ENCODE assay signal across 15 cellular contexts in genomic region chr6:30610065-30610464, GRCh38. TPM values are rescaled to one million over a fixed set of nuclear protein-coding genes. Genes with fewer than 3 reads are reported as not detected.
DNase-seq lines count a peak whose midpoint lies in the region; ATAC-seq, FAIRE-seq and TF ChIP-seq lines count a peak whose summit lies in the region.
"Had no signal": no experiment of that assay in that cellular context is flagged by ENCODE, and none has a peak within 500 bp of the region (broad histone marks: within the 10 kb centered on the region; RNA-seq: fewer than 3 reads in every experiment).

No MANE protein-coding gene starts in this region.

- no peak for DNase-seq in activated CD4-positive, alpha-beta T cell treated with anti-CD3 and anti-CD28 coated beads, Interleukin-2, amount 10 ng/mL, durations not matched to agents 7 days and 5 days
- no peak for DNase-seq in activated CD4-positive, alpha-beta T cell treated with anti-CD3 and anti-CD28 coated beads, Interleukin-2, amount 50 U/mL, for 4 hours
- DNase-seq in K562 (ENCODE audit: extremely low read depth in 1 of 4, low spot score in 3 of 4) (no peak), osteoblast (ENCODE audit: insufficient read length, low spot score, missing footprints) (no peak), D721Med (ENCODE audit: insufficient read length, low spot score) (no peak), SIG-M5 treated with dmso at 0.1 percent for 504 hours (lab: John Stamatoyannopoulos, UW; ENCODE audit: unreplicated experiment) (no peak)
- DNase-seq: activated CD8-positive, alpha-beta memory T cell treated with anti-CD3 and anti-CD28 coated beads, Interleukin-2, amount 50 U/mL, for 4 hours; Calu3; NCI-H1048; NCI-H2171; Right ventricle myocardium superior; stimulated activated CD4-positive, alpha-beta T cell treated with anti-CD3 and anti-CD28 coated beads, Interleukin-4, amount 100 ng/mL, for 1 hour had no signal

- no peaks in the 10 kb centered on the region for H3K9me3 ChIP-seq in K562 (replicated peaks; ENCODE audit: control insufficient read depth, insufficient read depth, low read depth, low read length)
- no peaks in the 10 kb centered on the region for H3K9me3 ChIP-seq in osteoblast (ENCODE audit: low read depth, low read length)

- WGBS in K562 (ENCODE audit: insufficient coverage, low coverage, missing lambda C conversion rate), result 80% methylated on average over 4 of the region's 4 CpGs

- no peaks in the 10 kb centered on the region for H3K27me3 ChIP-seq in K562 (ENCODE audit: control insufficient read depth in 2 of 2, insufficient read depth in 2 of 2, low read length in 2 of 2)
- no peaks in the 10 kb centered on the region for H3K27me3 ChIP-seq in osteoblast (ENCODE audit: insufficient read depth, low read length)

- in situ Hi-C loops in GM18951 (cut with MboI; ENCODE audit: low sequenced_read_pairs, unreplicated experiment) (no loop called here), K562 (cut with MboI) (no loop called here)

- CTCF ChIA-PET in activated CD4-positive, alpha-beta T cell treated with anti-CD3 and anti-CD28 coated beads, Interleukin-2, amount 10 ng/mL, durations not matched to agents 7 days and 5 days (lab: Charles Lee), result interaction anchor here (0.6 to 2.0 kb wide), 5 partner anchors 9 to 125 kb away, joined by 3 to 9 read pairs (median 3); no protein-coding TSS in a partner anchor
- CTCF ChIA-PET in K562 (lab: Yijun Ruan, JAX; ENCODE audit: low intra/inter-chr PET ratio), result no interaction called here

- no peaks in the 10 kb centered on the region for H3K9me1 ChIP-seq in K562 (ENCODE audit: control insufficient read depth, insufficient read depth, low read length)

- H3K9me3 Mint-ChIP-seq in activated CD4-positive, alpha-beta T cell treated with anti-CD3 and anti-CD28 coated beads, Interleukin-2, amount 10 ng/mL, durations not matched to agents 7 days and 5 days, result no peaks in the 10 kb centered on the region

- H3K9ac ChIP-seq in K562 (ENCODE audit: insufficient read depth in 1 of 2, low read depth in 2 of 2, low read length in 2 of 2), result no peak overlapping the region

- TF ChIP-seq CTCF in K562 (IDR thresholded peaks at IDR 0.05 in 2 of 3, conservative IDR thresholded peaks at IDR 0.05 in 1 of 3; ENCODE audit: insufficient read depth in 2 of 3, low read depth in 1 of 3, low read length in 3 of 3) (no peak), osteoblast (IDR thresholded peaks at IDR 0.05; ENCODE audit: extremely low read depth, low read depth, low read length) (no peak), D721Med (IDR thresholded peaks at IDR 0.05; ENCODE audit: insufficient read depth, missing control alignments) (no peak)

- H3K4me3 ChIP-seq in K562 (no peak overlapping the region), osteoblast (ENCODE audit: insufficient read depth, low read length) (no peak overlapping the region)

- H3K27ac ChIP-seq in K562 (ENCODE audit: extremely low read depth, low read depth, low read length) (no peak overlapping the region), osteoblast (ENCODE audit: low read depth, low read length) (peak overlapping the region; percentile 38)

- BruUV-seq in K562 (replicated peaks; lab: Mats Ljungman, UMichigan), result no TSS peak

- ATAC-seq in K562 (no peak), GM21786 (IDR thresholded peaks at IDR 0.05; ENCODE audit: unreplicated experiment) (no peak)

- POLR2A ChIA-PET in activated CD4-positive, alpha-beta T cell treated with anti-CD3 and anti-CD28 coated beads, Interleukin-2, amount 10 ng/mL, durations not matched to agents 7 days and 5 days (lab: Charles Lee), result no interaction called here
- POLR2A ChIA-PET in K562 (lab: Yijun Ruan, JAX), result interaction anchor here (0.7 to 2.4 kb wide), 6 partner anchors 11 to 69 kb away, joined by 3 to 36 read pairs (median 6); no protein-coding TSS in a partner anchor

- peak overlapping the region; percentile 76 for H3K27ac Mint-ChIP-seq in activated CD4-positive, alpha-beta T cell treated with anti-CD3 and anti-CD28 coated beads, Interleukin-2, amount 10 ng/mL, durations not matched to agents 7 days and 5 days

- H3K4me1 Mint-ChIP-seq in activated CD4-positive, alpha-beta T cell treated with anti-CD3 and anti-CD28 coated beads, Interleukin-2, amount 10 ng/mL, durations not matched to agents 7 days and 5 days, result peaks cover 75% of the 10 kb centered on the region

- no peak for TF ChIP-seq EP300 in K562 (IDR thresholded peaks at IDR 0.05; ENCODE audit: low read length)

- FAIRE-seq in K562 (lab: Jason Lieb, UNC), result no peak
- FAIRE-seq in D721Med (lab: Jason Lieb, UNC), result no peak
- FAIRE-seq: TTC549 had no signal

- H3K36me3 ChIP-seq in K562 (ENCODE audit: control insufficient read depth, insufficient read depth, low read length) (peaks cover 85% of the 10 kb centered on the region), osteoblast (ENCODE audit: insufficient read depth, low read length) (peaks cover 65% of the 10 kb centered on the region)

- peaks cover 79% of the 10 kb centered on the region for H3K36me3 Mint-ChIP-seq in activated CD4-positive, alpha-beta T cell treated with anti-CD3 and anti-CD28 coated beads, Interleukin-2, amount 10 ng/mL, durations not matched to agents 7 days and 5 days (ENCODE audit: low read depth)

- no peak overlapping the region for H3K4me3 Mint-ChIP-seq in activated CD4-positive, alpha-beta T cell treated with anti-CD3 and anti-CD28 coated beads, Interleukin-2, amount 10 ng/mL, durations not matched to agents 7 days and 5 days

- H3K79me2 ChIP-seq in K562 (ENCODE audit: control insufficient read depth, insufficient read depth, low read length), result peaks cover 56% of the 10 kb centered on the region
- H3K79me2 ChIP-seq in osteoblast (ENCODE audit: insufficient read depth, low read length), result peaks cover 34% of the 10 kb centered on the region

- H3K4me2 ChIP-seq in K562 (ENCODE audit: insufficient read depth, low read length) (no peak overlapping the region), osteoblast (ENCODE audit: insufficient read depth, low read length) (no peak overlapping the region)

- intact Hi-C loops in K562 (cut with micrococcal nuclease), result no loop called here

- H3K4me1 ChIP-seq in K562 (replicated peaks in 1 of 2; ENCODE audit: control insufficient read depth in 2 of 2, insufficient read depth in 2 of 2, low read length in 2 of 2), result peaks cover 0 to 21% of the 10 kb centered on the region in 2 experiments; a peak in 3 of 5 replicates
- peaks cover 44% of the 10 kb centered on the region for H3K4me1 ChIP-seq in osteoblast (ENCODE audit: insufficient read depth, low read length)

- H2AFZ ChIP-seq in K562 (ENCODE audit: low read depth, low read length) (no peak overlapping the region), osteoblast (ENCODE audit: low read length) (no peak overlapping the region)

- H3K27me3 Mint-ChIP-seq in activated CD4-positive, alpha-beta T cell treated with anti-CD3 and anti-CD28 coated beads, Interleukin-2, amount 10 ng/mL, durations not matched to agents 7 days and 5 days, result no peaks in the 10 kb centered on the region

- H4K20me1 ChIP-seq in K562 (replicated peaks; ENCODE audit: control insufficient read depth, insufficient read depth, low read length), result no peaks in the 10 kb centered on the region
- peaks cover 50% of the 10 kb centered on the region for H4K20me1 ChIP-seq in osteoblast (ENCODE audit: insufficient read depth, low read length)

- no peak for TF ChIP-seq RAD21 in K562 (CRISPR knock-in tag; conservative IDR thresholded peaks at IDR 0.05 in 1 of 2, IDR thresholded peaks at IDR 0.05 in 1 of 2)

- TF ChIP-seq POLR2A in GM18951 (IDR thresholded peaks at IDR 0.05; ENCODE audit: extremely low read depth, insufficient read depth, insufficient read length), result peak; percentile 32
- TF ChIP-seq POLR2A in K562 (conservative IDR thresholded peaks at IDR 0.05), result peak; percentile 68

RNA-seq across cellular contexts. Expression of gene PPP1R10, which starts 7.0 kb away (rescaled TPM):
- 100 to 1,000 TPM in 1 of 2 experiments, 10 to 100 TPM in 1; 99.1 to 117 TPM for total RNA-seq in activated CD4-positive, alpha-beta T cell treated with anti-CD3 and anti-CD28 coated beads, Interleukin-2, amount 10 ng/mL, durations not matched to agents 7 days and 5 days
- 194 and 283 TPM in 2 replicates for total RNA-seq in K562 (2011; cell fraction: chromatin; rRNA removed; ENCODE audit: low replicate concordance)
- total RNA-seq in K562 (2011; cell fraction: nucleolus; rRNA removed), result 176 and 243 TPM in 2 replicates
- 172 and 194 TPM in 2 replicates for total RNA-seq in K562 (2011; cell fraction: nucleoplasm; rRNA removed)
- total RNA-seq in K562 (2014; rRNA removed), result 32.6 and 60.5 TPM in 2 replicates
- 49.7 TPM in 2 replicates for total RNA-seq in K562 (2014; rRNA removed; fragmentation: Illumina TruSeq; extraction: Trizol)
- 39.9 and 49.9 TPM in 2 replicates for total RNA-seq in K562 (2015; rRNA removed; fragmentation: Illumina TruSeq; extraction: Trizol)
- total RNA-seq in K562 (2021), result 65.5 and 69.9 TPM in 2 replicates
- polyA plus RNA-seq in K562 (2011; rRNA removed), result 19.4 and 28.1 TPM in 2 replicates
- 14.0 and 15.3 TPM in 2 replicates for polyA plus RNA-seq in K562 (2011; cell fraction: cytosol; rRNA removed)
- polyA plus RNA-seq in K562 (2011; cell fraction: nucleus; rRNA removed), result 79.8 and 95.1 TPM in 2 replicates
- 38.2 and 56.5 TPM in 2 replicates for polyA plus RNA-seq in K562 (2012)
- polyA plus RNA-seq in K562 (2014; fragmentation: Illumina TruSeq; extraction: Trizol), result 31.3 and 61.2 TPM in 2 replicates
- polyA plus RNA-seq in K562 (2014; fragmentation: Nextera tagmentation; extraction: Ambion mirVana), result 10 to 100 TPM; 14.1 to 21.9 TPM
- 26.8 and 30.4 TPM in 2 replicates for polyA plus RNA-seq in K562 (2014; rRNA removed)
- polyA minus RNA-seq in K562 (2011; rRNA and poly(A)+ RNA removed), result 111 and 152 TPM in 2 replicates
- polyA minus RNA-seq in K562 (2011; cell fraction: cytosol; rRNA and poly(A)+ RNA removed), result 27.6 and 30.5 TPM in 2 replicates
- polyA minus RNA-seq in K562 (2011; cell fraction: nucleus; rRNA and poly(A)+ RNA removed), result 193 and 329 TPM in 2 replicates
- 29.0 and 37.4 TPM in 2 replicates for total RNA-seq in osteoblast

RNA-seq across cellular contexts. Expression of gene MRPS18B, which starts 7.6 kb away (rescaled TPM):
- 10 to 100 TPM; 41.4 to 44.4 TPM for total RNA-seq in activated CD4-positive, alpha-beta T cell treated with anti-CD3 and anti-CD28 coated beads, Interleukin-2, amount 10 ng/mL, durations not matched to agents 7 days and 5 days
- total RNA-seq in K562 (2011; cell fraction: chromatin; rRNA removed; ENCODE audit: low replicate concordance), result 34.1 and 72.7 TPM in 2 replicates
- total RNA-seq in K562 (2011; cell fraction: nucleolus; rRNA removed), result 57.9 and 58.4 TPM in 2 replicates
- total RNA-seq in K562 (2011; cell fraction: nucleoplasm; rRNA removed), result 49.2 and 50.2 TPM in 2 replicates
- total RNA-seq in K562 (2014; rRNA removed), result 134 and 143 TPM in 2 replicates
- total RNA-seq in K562 (2014; rRNA removed; fragmentation: Illumina TruSeq; extraction: Trizol), result 159 TPM in 2 replicates
- total RNA-seq in K562 (2015; rRNA removed; fragmentation: Illumina TruSeq; extraction: Trizol), result 144 and 146 TPM in 2 replicates
- total RNA-seq in K562 (2021), result 125 and 132 TPM in 2 replicates
- 177 and 178 TPM in 2 replicates for polyA plus RNA-seq in K562 (2011; rRNA removed)
- polyA plus RNA-seq in K562 (2011; cell fraction: cytosol; rRNA removed), result 261 and 277 TPM in 2 replicates
- 41.8 and 46.9 TPM in 2 replicates for polyA plus RNA-seq in K562 (2011; cell fraction: nucleus; rRNA removed)
- 141 and 165 TPM in 2 replicates for polyA plus RNA-seq in K562 (2012)
- 285 and 292 TPM in 2 replicates for polyA plus RNA-seq in K562 (2014; fragmentation: Illumina TruSeq; extraction: Trizol)
- 100 to 1,000 TPM; 331 to 383 TPM for polyA plus RNA-seq in K562 (2014; fragmentation: Nextera tagmentation; extraction: Ambion mirVana)
- 180 and 270 TPM in 2 replicates for polyA plus RNA-seq in K562 (2014; rRNA removed)
- polyA minus RNA-seq in K562 (2011; rRNA and poly(A)+ RNA removed), result 121 and 136 TPM in 2 replicates
- 91.8 and 121 TPM in 2 replicates for polyA minus RNA-seq in K562 (2011; cell fraction: cytosol; rRNA and poly(A)+ RNA removed)
- polyA minus RNA-seq in K562 (2011; cell fraction: nucleus; rRNA and poly(A)+ RNA removed), result 25.8 and 35.7 TPM in 2 replicates
- 67.3 and 83.4 TPM in 2 replicates for total RNA-seq in osteoblast

RNA-seq across cellular contexts. Expression of gene ATAT1, which starts 16.6 kb away (rescaled TPM):
- total RNA-seq in activated CD4-positive, alpha-beta T cell treated with anti-CD3 and anti-CD28 coated beads, Interleukin-2, amount 10 ng/mL, durations not matched to agents 7 days and 5 days, result 1 to 10 TPM; 8.3 to 9.7 TPM
- 24.6 and 28.0 TPM in 2 replicates for total RNA-seq in K562 (2011; cell fraction: chromatin; rRNA removed; ENCODE audit: low replicate concordance)
- 10.2 and 12.0 TPM in 2 replicates for total RNA-seq in K562 (2011; cell fraction: nucleolus; rRNA removed)
- 21.6 and 43.5 TPM in 2 replicates for total RNA-seq in K562 (2011; cell fraction: nucleoplasm; rRNA removed)
- total RNA-seq in K562 (2014; rRNA removed) (1.00 and 2.9 TPM in 2 replicates), K562 (2014; rRNA removed; fragmentation: Illumina TruSeq; extraction: Trizol) (1.5 and 1.7 TPM in 2 replicates), K562 (2015; rRNA removed; fragmentation: Illumina TruSeq; extraction: Trizol) (1.6 and 1.7 TPM in 2 replicates), K562 (2021) (3.7 and 4.1 TPM in 2 replicates), osteoblast (4.4 and 4.7 TPM in 2 replicates)
- polyA plus RNA-seq in K562 (2011; rRNA removed) (4.2 and 7.4 TPM in 2 replicates), K562 (2014; fragmentation: Illumina TruSeq; extraction: Trizol) (4.3 and 5.8 TPM in 2 replicates), K562 (2014; fragmentation: Nextera tagmentation; extraction: Ambion mirVana) (under 1 TPM; 0.65 to 0.71 TPM), K562 (2014; rRNA removed) (4.9 and 5.1 TPM in 2 replicates)
- polyA plus RNA-seq in K562 (2011; cell fraction: cytosol; rRNA removed), result 4.0 and 6.1 TPM in 2 replicates
- 38.2 and 41.0 TPM in 2 replicates for polyA plus RNA-seq in K562 (2011; cell fraction: nucleus; rRNA removed)
- polyA plus RNA-seq in K562 (2012), result 4.5 and 6.2 TPM in 2 replicates
- 3.3 and 3.9 TPM in 2 replicates for polyA minus RNA-seq in K562 (2011; rRNA and poly(A)+ RNA removed)
- polyA minus RNA-seq in K562 (2011; cell fraction: cytosol; rRNA and poly(A)+ RNA removed), result 1.5 and 2.3 TPM in 2 replicates
- 4.8 and 7.0 TPM in 2 replicates for polyA minus RNA-seq in K562 (2011; cell fraction: nucleus; rRNA and poly(A)+ RNA removed)

RNA-seq across cellular contexts. Expression of gene C6orf136, which starts 36.9 kb away (rescaled TPM):
- total RNA-seq in activated CD4-positive, alpha-beta T cell treated with anti-CD3 and anti-CD28 coated beads, Interleukin-2, amount 10 ng/mL, durations not matched to agents 7 days and 5 days, result 10 to 100 TPM; 23.2 to 23.9 TPM
- 52.8 and 100 TPM in 2 replicates for total RNA-seq in K562 (2011; cell fraction: chromatin; rRNA removed; ENCODE audit: low replicate concordance)
- total RNA-seq in K562 (2011; cell fraction: nucleolus; rRNA removed), result 71.3 and 77.0 TPM in 2 replicates
- total RNA-seq in K562 (2011; cell fraction: nucleoplasm; rRNA removed), result 61.3 and 61.8 TPM in 2 replicates
- total RNA-seq in K562 (2014; rRNA removed) (16.9 and 26.8 TPM in 2 replicates), K562 (2014; rRNA removed; fragmentation: Illumina TruSeq; extraction: Trizol) (14.1 and 14.5 TPM in 2 replicates), K562 (2015; rRNA removed; fragmentation: Illumina TruSeq; extraction: Trizol) (15.6 and 19.0 TPM in 2 replicates), K562 (2021) (55.0 and 63.1 TPM in 2 replicates), osteoblast (4.7 and 6.2 TPM in 2 replicates)
- polyA plus RNA-seq in K562 (2011; rRNA removed) (16.2 and 35.4 TPM in 2 replicates), K562 (2014; fragmentation: Illumina TruSeq; extraction: Trizol) (50.3 and 54.6 TPM in 2 replicates), K562 (2014; fragmentation: Nextera tagmentation; extraction: Ambion mirVana) (10 to 100 TPM; 18.4 to 18.5 TPM), K562 (2014; rRNA removed) (34.7 and 43.6 TPM in 2 replicates)
- 35.9 and 43.4 TPM in 2 replicates for polyA plus RNA-seq in K562 (2011; cell fraction: cytosol; rRNA removed)
- polyA plus RNA-seq in K562 (2011; cell fraction: nucleus; rRNA removed), result 124 and 164 TPM in 2 replicates
- polyA plus RNA-seq in K562 (2012), result 46.4 and 46.8 TPM in 2 replicates
- polyA minus RNA-seq in K562 (2011; rRNA and poly(A)+ RNA removed), result 15.3 and 18.6 TPM in 2 replicates
- polyA minus RNA-seq in K562 (2011; cell fraction: cytosol; rRNA and poly(A)+ RNA removed), result 17.3 and 23.6 TPM in 2 replicates
- 16.6 and 27.5 TPM in 2 replicates for polyA minus RNA-seq in K562 (2011; cell fraction: nucleus; rRNA and poly(A)+ RNA removed)

RNA-seq across cellular contexts. Expression of gene ABCF1, which starts 38.8 kb away (rescaled TPM):
- 10 to 100 TPM; 72.2 to 78.0 TPM for total RNA-seq in activated CD4-positive, alpha-beta T cell treated with anti-CD3 and anti-CD28 coated beads, Interleukin-2, amount 10 ng/mL, durations not matched to agents 7 days and 5 days
- total RNA-seq in K562 (2011; cell fraction: chromatin; rRNA removed; ENCODE audit: low replicate concordance), result 106 and 144 TPM in 2 replicates
- total RNA-seq in K562 (2011; cell fraction: nucleolus; rRNA removed), result 68.8 and 74.0 TPM in 2 replicates
- total RNA-seq in K562 (2011; cell fraction: nucleoplasm; rRNA removed), result 67.5 and 78.2 TPM in 2 replicates
- total RNA-seq in K562 (2014; rRNA removed), result 149 and 166 TPM in 2 replicates
- total RNA-seq in K562 (2014; rRNA removed; fragmentation: Illumina TruSeq; extraction: Trizol), result 102 and 114 TPM in 2 replicates
- 137 and 138 TPM in 2 replicates for total RNA-seq in K562 (2015; rRNA removed; fragmentation: Illumina TruSeq; extraction: Trizol)
- total RNA-seq in K562 (2021), result 120 and 138 TPM in 2 replicates
- polyA plus RNA-seq in K562 (2011; rRNA removed), result 47.4 and 53.0 TPM in 2 replicates
- polyA plus RNA-seq in K562 (2011; cell fraction: cytosol; rRNA removed), result 55.5 and 68.2 TPM in 2 replicates
- polyA plus RNA-seq in K562 (2011; cell fraction: nucleus; rRNA removed), result 107 and 119 TPM in 2 replicates
- polyA plus RNA-seq in K562 (2012), result 94.3 and 135 TPM in 2 replicates
- 193 and 194 TPM in 2 replicates for polyA plus RNA-seq in K562 (2014; fragmentation: Illumina TruSeq; extraction: Trizol)
- polyA plus RNA-seq in K562 (2014; fragmentation: Nextera tagmentation; extraction: Ambion mirVana), result 10 to 100 TPM; 41.6 to 43.5 TPM
- polyA plus RNA-seq in K562 (2014; rRNA removed), result 91.6 and 95.4 TPM in 2 replicates
- polyA minus RNA-seq in K562 (2011; rRNA and poly(A)+ RNA removed), result 64.1 and 88.2 TPM in 2 replicates
- polyA minus RNA-seq in K562 (2011; cell fraction: cytosol; rRNA and poly(A)+ RNA removed), result 70.7 and 87.6 TPM in 2 replicates
- polyA minus RNA-seq in K562 (2011; cell fraction: nucleus; rRNA and poly(A)+ RNA removed), result 30.8 and 44.9 TPM in 2 replicates
- 37.3 and 37.4 TPM in 2 replicates for total RNA-seq in osteoblast
